9 cellular contexts compared by ENCODE assay signal in the genomic region with DNA sequence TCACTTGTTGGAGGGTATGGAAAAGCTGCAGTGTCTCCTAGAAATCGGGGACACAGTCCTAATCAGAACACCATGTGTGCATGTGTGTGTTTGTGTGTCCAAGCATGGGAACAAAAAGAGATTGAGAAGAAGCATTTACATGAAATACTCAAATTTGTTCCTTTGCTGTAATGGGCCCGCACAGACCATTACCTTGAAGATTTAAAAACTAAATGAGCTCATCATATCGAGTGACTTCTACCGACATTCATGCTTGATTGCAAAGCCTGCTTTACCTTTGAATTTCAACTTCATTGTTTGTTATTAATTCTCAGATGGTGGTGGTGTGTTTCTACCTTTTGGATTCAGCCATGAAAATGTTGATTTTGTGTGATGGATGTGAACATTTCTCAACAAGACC.
DNase-seq lines count a peak whose midpoint lies in the region; ATAC-seq and TF ChIP-seq lines count a peak whose summit lies in the region.
"Had no signal": no experiment of that assay in that cellular context is flagged by ENCODE, and none has a peak within 500 bp of the region (broad histone marks: within the 10 kb centered on the region; RNA-seq: fewer than 3 reads in every experiment).

No MANE protein-coding gene starts in this region.

- ATAC-seq in activated naive CD8-positive, alpha-beta T cell treated with anti-CD3 and anti-CD28 coated beads, Interleukin-2, amount 50 U/mL, for 24 hours: no peak
- ATAC-seq in lower lobe of right lung (no peak), GM21447 (IDR thresholded peaks at IDR 0.05; ENCODE audit: unreplicated experiment) (no peak), HG02970 (IDR thresholded peaks at IDR 0.05; ENCODE audit: low FRiP score, unreplicated experiment) (no peak)
- ATAC-seq: A549 had no signal

- H3K27ac ChIP-seq in lower lobe of right lung (peak overlapping the region; percentile 82), thyroid gland (peak overlapping the region; percentile 99 to 100 (median 100))
- H3K27ac ChIP-seq: A549 had no signal

- TF ChIP-seq CTCF in lower lobe of right lung (IDR thresholded peaks at IDR 0.05): no peak
- TF ChIP-seq CTCF in thyroid gland (IDR thresholded peaks at IDR 0.05): no peak

- H3K4me3 ChIP-seq in lower lobe of right lung (no peak overlapping the region), thyroid gland (replicated peaks in 1 of 3) (no peak overlapping the region)
- H3K4me3 ChIP-seq: A549 had no signal

- no peaks in the 10 kb centered on the region for H3K9me3 Mint-ChIP-seq in T-helper 2 cell treated with Interferon-gamma antibody and Interleukin-4, amounts not matched to agents 5 μg/mL and 100 μg/mL, for 36 hours
- H3K9me3 Mint-ChIP-seq in activated naive CD8-positive, alpha-beta T cell treated with anti-CD3 and anti-CD28 coated beads, Interleukin-2, amount 50 U/mL, for 24 hours: no peaks in the 10 kb centered on the region

- H3K36me3 ChIP-seq in lower lobe of right lung (no peaks in the 10 kb centered on the region), thyroid gland (no peaks in the 10 kb centered on the region)

- TF ChIP-seq POLR2A in thyroid gland (IDR thresholded peaks at IDR 0.05): no peak

- H3K27me3 Mint-ChIP-seq in T-helper 2 cell treated with Interferon-gamma antibody and Interleukin-4, amounts not matched to agents 5 μg/mL and 100 μg/mL, for 36 hours (ENCODE audit: low read depth): no peaks in the 10 kb centered on the region
- H3K27me3 Mint-ChIP-seq in activated naive CD8-positive, alpha-beta T cell treated with anti-CD3 and anti-CD28 coated beads, Interleukin-2, amount 50 U/mL, for 24 hours: no peaks in the 10 kb centered on the region

- whole genome bisulfite sequencing in thyroid gland, 2 donors: 71 to 74% methylated on average over 4 of the region's 4 CpGs

- H3K27me3 ChIP-seq in lower lobe of right lung (ENCODE audit: low read depth) (no peaks in the 10 kb centered on the region), thyroid gland (no peaks in the 10 kb centered on the region)

- intact Hi-C loops in lower lobe of right lung (cut with DNase I) (no loop called here), thyroid gland (cut with DNase I) (no loop called here)

- H3K9me3 ChIP-seq in lower lobe of right lung: no peaks in the 10 kb centered on the region
- no peaks in the 10 kb centered on the region for H3K9me3 ChIP-seq in thyroid gland
- H3K9me3 ChIP-seq: A549 had no signal

- peak overlapping the region; percentile 89 for H3K27ac Mint-ChIP-seq in T-helper 2 cell treated with Interferon-gamma antibody and Interleukin-4, amounts not matched to agents 5 μg/mL and 100 μg/mL, for 36 hours
- peak overlapping the region; percentile 67 for H3K27ac Mint-ChIP-seq in activated naive CD8-positive, alpha-beta T cell treated with anti-CD3 and anti-CD28 coated beads, Interleukin-2, amount 50 U/mL, for 24 hours

- peaks cover 96% of the 10 kb centered on the region for H3K4me1 ChIP-seq in lower lobe of right lung
- H3K4me1 ChIP-seq in thyroid gland: peaks cover 92 to 96% of the 10 kb centered on the region in 2 donors

- peak overlapping the region; percentile 72 for H3K4me3 Mint-ChIP-seq in T-helper 2 cell treated with Interferon-gamma antibody and Interleukin-4, amounts not matched to agents 5 μg/mL and 100 μg/mL, for 36 hours
- no peak overlapping the region for H3K4me3 Mint-ChIP-seq in activated naive CD8-positive, alpha-beta T cell treated with anti-CD3 and anti-CD28 coated beads, Interleukin-2, amount 50 U/mL, for 24 hours

- peaks cover 76% of the 10 kb centered on the region for H3K4me1 Mint-ChIP-seq in T-helper 2 cell treated with Interferon-gamma antibody and Interleukin-4, amounts not matched to agents 5 μg/mL and 100 μg/mL, for 36 hours (ENCODE audit: low read depth)
- peaks cover 86% of the 10 kb centered on the region for H3K4me1 Mint-ChIP-seq in activated naive CD8-positive, alpha-beta T cell treated with anti-CD3 and anti-CD28 coated beads, Interleukin-2, amount 50 U/mL, for 24 hours

- peaks cover 8% of the 10 kb centered on the region for H3K36me3 Mint-ChIP-seq in T-helper 2 cell treated with Interferon-gamma antibody and Interleukin-4, amounts not matched to agents 5 μg/mL and 100 μg/mL, for 36 hours (ENCODE audit: low read depth)
- no peaks in the 10 kb centered on the region for H3K36me3 Mint-ChIP-seq in activated naive CD8-positive, alpha-beta T cell treated with anti-CD3 and anti-CD28 coated beads, Interleukin-2, amount 50 U/mL, for 24 hours (ENCODE audit: low read depth)

- DNase-seq in T-helper 2 cell treated with Interferon-gamma antibody and Interleukin-4, amounts not matched to agents 5 μg/mL and 100 μg/mL, for 36 hours (ENCODE audit: low spot score): no peak
- DNase-seq in T-helper 2 cell (no peak), lower lobe of right lung (no peak), thyroid gland (peak in 1 of 2 donors; percentile 1), SK-N-DZ (ENCODE audit: low spot score) (no peak)
- no peak for DNase-seq in activated naive CD8-positive, alpha-beta T cell treated with anti-CD3 and anti-CD28 coated beads, Interleukin-2, amount 50 U/mL, for 24 hours
